23 cellular contexts compared by ENCODE assay signal in the genomic region with DNA sequence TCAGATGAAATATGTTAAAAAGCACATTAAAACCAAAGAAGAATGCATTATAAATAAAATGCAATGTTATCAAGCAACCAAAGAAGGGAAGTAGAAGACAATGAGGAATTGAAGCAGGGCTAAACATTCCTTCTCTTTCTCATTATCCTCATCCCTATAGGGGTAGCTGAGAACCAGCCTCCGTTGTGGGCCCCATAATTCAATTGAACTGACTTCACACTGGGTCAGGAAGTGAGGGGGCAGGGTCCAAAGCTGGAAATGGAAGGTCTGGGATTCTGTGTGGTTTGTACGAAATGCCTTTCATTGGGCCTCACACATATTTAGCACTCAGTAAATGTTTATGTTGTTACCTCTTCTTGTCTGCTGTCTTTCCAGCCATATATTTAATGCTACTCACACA.
A peak's percentile ranks its signal among the peaks of the same experiment; 100 is the strongest.
DNase-seq lines count a peak whose midpoint lies in the region; ATAC-seq, FAIRE-seq and TF ChIP-seq lines count a peak whose summit lies in the region.
"Had no signal": no experiment of that assay in that cellular context is flagged by ENCODE, and none has a peak within 500 bp of the region (broad histone marks: within the 10 kb centered on the region; RNA-seq: fewer than 3 reads in every experiment).

No MANE protein-coding gene starts in this region.

- no peak for FAIRE-seq in H1 (lab: Jason Lieb, UNC)
- FAIRE-seq: A549, GM18507, H54 had no signal

- H4K91ac ChIP-seq in H1 (replicated peaks; ENCODE audit: insufficient read length, low read length) = no peak overlapping the region

- H3K23ac ChIP-seq in H1 (ENCODE audit: insufficient read length) = no peak overlapping the region

- no peaks in the 10 kb centered on the region for H3K27me3 Mint-ChIP-seq in nephron progenitor cell (ENCODE audit: low read depth, poor library complexity)

- in situ Hi-C loops in GM23248 (cut with MboI) = no loop called here

- H3K18ac ChIP-seq in H1 (ENCODE audit: extremely low read depth, low read length) = no peak overlapping the region

- peaks cover 47% of the 10 kb centered on the region for H3K4me1 ChIP-seq in HUES64 (ENCODE audit: insufficient read depth, low read length)
- peaks cover 0 to 7% (median 4%) of the 10 kb centered on the region in 4 experiments; a peak in 4 of 7 replicates for H3K4me1 ChIP-seq in H1 (replicated peaks in 1 of 4; ENCODE audit: control insufficient read depth in 3 of 4, insufficient read depth in 4 of 4, low read length in 3 of 4)
- no peaks in the 10 kb centered on the region for H3K4me1 ChIP-seq in GM23248 (ENCODE audit: insufficient read depth)
- H3K4me1 ChIP-seq: A549 had no signal

- H3K79me2 ChIP-seq in H1 (ENCODE audit: control insufficient read depth in 1 of 2, insufficient read depth in 2 of 2, low read length in 2 of 2) (no peaks in the 10 kb centered on the region), GM23248 (ENCODE audit: insufficient read depth) (no peaks in the 10 kb centered on the region)

- no peak overlapping the region for H3K4me3 Mint-ChIP-seq in nephron progenitor cell
- H3K4me3 Mint-ChIP-seq in stimulated activated effector memory CD8-positive, alpha-beta T cell treated with anti-CD3 and anti-CD28 coated beads, Interleukin-12 subunit alpha, Interleukin-12 subunit beta, amount 100 ng/mL, for 72 hours = no peak overlapping the region
- H3K4me3 Mint-ChIP-seq: B cell, CD14-positive monocyte had no signal

- H3K79me1 ChIP-seq in H1 (ENCODE audit: low read depth, low read length) = no peaks in the 10 kb centered on the region

- no peak overlapping the region for H2BK120ac ChIP-seq in H1 (replicated peaks; ENCODE audit: low read depth, low read length)

- no peaks in the 10 kb centered on the region for H4K20me1 ChIP-seq in H1 (replicated peaks in 1 of 2; ENCODE audit: control insufficient read depth in 1 of 2, insufficient read depth in 2 of 2, low read length in 2 of 2)
- H4K20me1 ChIP-seq in GM23248 (ENCODE audit: insufficient read depth) = no peaks in the 10 kb centered on the region

- H4K5ac ChIP-seq in H1 (ENCODE audit: insufficient read length, low read depth, low read length) = no peak overlapping the region

- H3K9me3 ChIP-seq in HUES64 (ENCODE audit: insufficient read depth, low read depth, low read length) = no peaks in the 10 kb centered on the region
- H3K9me3 ChIP-seq in H1 (ENCODE audit: insufficient read depth in 2 of 2, low read depth in 1 of 2, low read length in 1 of 2) = no peaks in the 10 kb centered on the region
- no peaks in the 10 kb centered on the region for H3K9me3 ChIP-seq in GM23248 (ENCODE audit: low read depth)
- H3K9me3 ChIP-seq: A549 had no signal

- H3K9ac ChIP-seq in HUES64 (ENCODE audit: low read depth, low read length) (no peak overlapping the region), H1 (replicated peaks in 1 of 4; ENCODE audit: extremely low read depth in 1 of 4, low read depth in 3 of 4, low read length in 3 of 4) (no peak overlapping the region), GM23248 (no peak overlapping the region)

- TF ChIP-seq CTCF in H1 (IDR thresholded peaks at IDR 0.05; ENCODE audit: control extremely low read depth in 1 of 3, insufficient read depth in 1 of 3, low read depth in 1 of 3, low read length in 3 of 3) = no peak
- TF ChIP-seq CTCF in nephron progenitor cell (IDR thresholded peaks at IDR 0.05) = no peak

- peaks cover 15% of the 10 kb centered on the region for H3K9me3 Mint-ChIP-seq in nephron progenitor cell
- H3K9me3 Mint-ChIP-seq in stimulated activated effector memory CD8-positive, alpha-beta T cell treated with anti-CD3 and anti-CD28 coated beads, Interleukin-12 subunit alpha, Interleukin-12 subunit beta, amount 100 ng/mL, for 72 hours = peaks cover 4% of the 10 kb centered on the region

- no peak overlapping the region for H4K8ac ChIP-seq in H1 (ENCODE audit: extremely low read depth, insufficient read depth, low read length)

- no peak for TF ChIP-seq RAD21 in H1 (IDR thresholded peaks at IDR 0.05 in 1 of 2, conservative IDR thresholded peaks at IDR 0.05 in 1 of 2; ENCODE audit: low read depth in 2 of 2, low read length in 2 of 2)

- no peaks in the 10 kb centered on the region for H3K9me2 ChIP-seq in GM23248 (ENCODE audit: insufficient read depth)

- ATAC-seq in stimulated activated effector memory CD8-positive, alpha-beta T cell treated with anti-CD3 and anti-CD28 coated beads, Interleukin-12 subunit alpha, Interleukin-12 subunit beta, amount 100 ng/mL, for 72 hours = no peak
- ATAC-seq: A549, Panc1, SK-N-SH treated with all-trans-retinoic acid at 6 μM for 48 hours had no signal

- H3K4me3 ChIP-seq in HUES64 (ENCODE audit: low read length) (no peak overlapping the region), H1 (ENCODE audit: extremely low read depth in 1 of 4, insufficient read depth in 2 of 4, low read depth in 3 of 4, low read length in 4 of 4) (no peak overlapping the region), GM23248 (no peak overlapping the region)
- H3K4me3 ChIP-seq: A549 had no signal

- H3K23me2 ChIP-seq in H1 (ENCODE audit: low read depth, low read length) = peaks cover 2% of the 10 kb centered on the region; the same call in 1 of the 2 replicates

- 25% methylated on average over 2 of the region's 2 CpGs for WGBS in HUES64
- WGBS in H1 (ENCODE audit: extremely low coverage in 1 of 2, insufficient coverage in 1 of 2, insufficient read length in 1 of 2, insufficient replicate concordance in 2 of 2, low coverage in 1 of 2, low lambda C conversion rate in 2 of 2, missing lambda C conversion rate in 1 of 2), 2 experiments = 46% methylated on average over 2 of the region's 2 CpGs; no CpG with 5 or more reads in 1 of the 2 experiments
- WGBS in GM23248 (ENCODE audit: low coverage in 1 of 2, low lambda C conversion rate in 2 of 2, missing lambda C conversion rate in 2 of 2), 2 experiments = 84 to 92% methylated on average over 2 of the region's 2 CpGs

- TF ChIP-seq POLR2A in H1 (IDR thresholded peaks at IDR 0.05; ENCODE audit: control extremely low read depth in 1 of 2, low read depth in 2 of 2, low read length in 2 of 2) = no peak

- DNase-seq in H1 (ENCODE audit: low read depth in 1 of 2, low spot score in 2 of 2) = no peak
- DNase-seq in nephron progenitor cell = peak; percentile 3
- no peak for DNase-seq in stimulated activated effector memory CD8-positive, alpha-beta T cell treated with anti-CD3 and anti-CD28 coated beads, Interleukin-12 subunit alpha, Interleukin-12 subunit beta, amount 100 ng/mL, for 72 hours (ENCODE audit: low spot score in 2 of 2)
- no peak for DNase-seq in stimulated activated naive CD4-positive, alpha-beta T cell (lab: John Stamatoyannopoulos, UW)
- DNase-seq in GM23248 = no peak
- no peak for DNase-seq in NCI-H774 (lab: John Stamatoyannopoulos, UW)
- DNase-seq: GDM1; KG1; NCI-H1105; NCI-H146; NCI-H2029; NCI-H2227 treated with DMSO at 0.1 percent for 48 hours; NCI-H510A; NCI-H748 treated with DMSO at 0.1 percent for 48 hours; NK-92 treated with Interleukin-12 subunit alpha and Interleukin-12 subunit beta, amount 100 ng/mL, for 24 hours had no signal

- POLR2A ChIA-PET in H1 (lab: Charles Lee; ENCODE audit: partially characterized antibody) = no interaction called here

- TF ChIP-seq EP300 in H1 (IDR thresholded peaks at IDR 0.05; ENCODE audit: borderline replicate concordance in 1 of 2, low read depth in 2 of 2, low read length in 2 of 2) = no peak

- no peak overlapping the region for H2BK20ac ChIP-seq in H1 (ENCODE audit: low read length)

- no peak overlapping the region for H2BK12ac ChIP-seq in H1 (ENCODE audit: low read depth, low read length)

- H3K27ac ChIP-seq in HUES64 (ENCODE audit: low read depth, low read length) = peak overlapping the region; percentile 2; the same call in 1 of the 2 replicates
- no peak overlapping the region for H3K27ac ChIP-seq in H1 (ENCODE audit: low read depth, low read length)
- H3K27ac ChIP-seq in GM23248 = no peak overlapping the region
- H3K27ac ChIP-seq: A549 had no signal

- H3K27me3 ChIP-seq in HUES64 (ENCODE audit: insufficient read depth, low read length) (peaks cover 8% of the 10 kb centered on the region; the same call in 1 of the 2 replicates), H1 (replicated peaks in 1 of 4; ENCODE audit: control insufficient read depth in 3 of 4, extremely low read depth in 1 of 4, insufficient read depth in 3 of 4, low read length in 3 of 4) (no peaks in the 10 kb centered on the region; a peak in 1 of 7 replicates), GM23248 (replicated peaks; ENCODE audit: insufficient read depth) (no peaks in the 10 kb centered on the region)

- no peak overlapping the region for H2BK15ac ChIP-seq in H1 (ENCODE audit: low read length)

- H3K56ac ChIP-seq in H1 (replicated peaks; ENCODE audit: insufficient read length, low read depth, low read length) = no peak overlapping the region

- peak overlapping the region; percentile 98 for H3K27ac Mint-ChIP-seq in nephron progenitor cell
- peak overlapping the region; percentile 36 for H3K27ac Mint-ChIP-seq in stimulated activated effector memory CD8-positive, alpha-beta T cell treated with anti-CD3 and anti-CD28 coated beads, Interleukin-12 subunit alpha, Interleukin-12 subunit beta, amount 100 ng/mL, for 72 hours
- H3K27ac Mint-ChIP-seq: B cell, CD14-positive monocyte had no signal

- peaks cover 9% of the 10 kb centered on the region for H3K36me3 Mint-ChIP-seq in nephron progenitor cell (ENCODE audit: low read depth)
- H3K36me3 Mint-ChIP-seq in stimulated activated effector memory CD8-positive, alpha-beta T cell treated with anti-CD3 and anti-CD28 coated beads, Interleukin-12 subunit alpha, Interleukin-12 subunit beta, amount 100 ng/mL, for 72 hours = no peaks in the 10 kb centered on the region

- H2BK5ac ChIP-seq in H1 (ENCODE audit: low read depth, low read length) = no peak overlapping the region

- CTCF ChIA-PET in H1 (lab: Charles Lee; ENCODE audit: partially characterized antibody) = no interaction called here

- no peak overlapping the region for H2AK5ac ChIP-seq in H1 (ENCODE audit: low read depth, low read length)

- H2AFZ ChIP-seq in H1 (ENCODE audit: low read length) = no peak overlapping the region
- H2AFZ ChIP-seq in GM23248 = no peak overlapping the region

- H3K14ac ChIP-seq in H1 (ENCODE audit: insufficient read length) = no peak overlapping the region

- peaks cover 33% of the 10 kb centered on the region for H3K4me1 Mint-ChIP-seq in nephron progenitor cell
- H3K4me1 Mint-ChIP-seq in stimulated activated effector memory CD8-positive, alpha-beta T cell treated with anti-CD3 and anti-CD28 coated beads, Interleukin-12 subunit alpha, Interleukin-12 subunit beta, amount 100 ng/mL, for 72 hours = peaks cover 11% of the 10 kb centered on the region
- H3K4me1 Mint-ChIP-seq: B cell, CD14-positive monocyte had no signal

- peak overlapping the region; percentile 8 to 50; a peak in 1 of 4 replicates for H3K4me2 ChIP-seq in H1 (ENCODE audit: insufficient read depth in 1 of 2, low read depth in 2 of 2, low read length in 2 of 2)
- no peak overlapping the region for H3K4me2 ChIP-seq in GM23248 (ENCODE audit: unreplicated experiment)
- H3K4me2 ChIP-seq: A549 had no signal

- no peaks in the 10 kb centered on the region for H3K36me3 ChIP-seq in HUES64 (ENCODE audit: insufficient read depth, low read length)
- H3K36me3 ChIP-seq in H1 (ENCODE audit: control insufficient read depth in 2 of 4, insufficient read depth in 4 of 4, low read length in 3 of 4) = no peaks in the 10 kb centered on the region
- no peaks in the 10 kb centered on the region for H3K36me3 ChIP-seq in GM23248 (ENCODE audit: low read depth)

- H3K4ac ChIP-seq in H1 (replicated peaks; ENCODE audit: insufficient read length, low read depth, low read length) = no peak overlapping the region

- H3F3A ChIP-seq in GM23248 (ENCODE audit: insufficient read depth) = no peaks in the 10 kb centered on the region
